Comparison of ENCODE assay signal across 16 cellular contexts in the genomic region with DNA sequence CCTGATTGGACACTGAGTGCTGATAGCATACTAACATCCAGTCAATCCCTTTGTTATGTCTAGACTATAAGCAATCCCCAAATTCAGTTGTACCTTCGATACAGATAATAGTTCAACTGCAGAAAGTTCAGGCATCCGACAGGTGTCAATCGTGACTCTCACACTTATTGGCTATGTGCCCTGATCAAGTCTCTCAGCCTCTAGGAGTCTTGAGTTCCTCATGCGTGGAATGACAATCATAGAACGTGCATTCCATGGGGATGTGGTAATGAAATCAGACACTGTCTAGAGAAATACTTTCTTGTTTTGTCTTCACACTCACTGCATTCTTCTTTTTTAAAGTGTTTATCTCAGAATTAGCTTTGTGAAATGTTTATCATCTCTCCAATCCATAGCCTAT. TPM values are rescaled to one million over a fixed set of nuclear protein-coding genes. Genes with fewer than 3 reads are reported as not detected.
"Had no signal": no experiment of that assay in that cellular context is flagged by ENCODE, and none has a peak within 500 bp of the region (broad histone marks: within the 10 kb centered on the region; RNA-seq: fewer than 3 reads in every experiment).

No MANE protein-coding gene starts in this region.

- FAIRE-seq: endometrium, kidney, small intestine had no signal

- H3K4me3 ChIP-seq: gastrocnemius medialis, lower lobe of right lung, stomach, thoracic aorta, uterus had no signal

- H3K27ac ChIP-seq: gastrocnemius medialis, lower lobe of right lung, parathyroid adenoma, stomach, thoracic aorta, uterus had no signal

- H3K9me3 ChIP-seq: gastrocnemius medialis, lower lobe of right lung, stomach, thoracic aorta, uterus had no signal

- H3K36me3 ChIP-seq: gastrocnemius medialis, lower lobe of right lung, stomach, thoracic aorta, uterus had no signal

- H3K4me1 ChIP-seq: parathyroid adenoma had no signal

- DNase-seq: activated CD4-positive, alpha-beta T cell treated with anti-CD3 and anti-CD28 coated beads, Interleukin-2, amount 50 U/mL, for 48 hours; activated CD8-positive, alpha-beta memory T cell treated with anti-CD3 and anti-CD28 coated beads, Interleukin-2, amount 10 ng/mL, durations not matched to agents 7 days and 5 days; activated effector memory CD4-positive, alpha-beta T cell treated with anti-CD3 and anti-CD28 coated beads, Interleukin-2, amount 50 U/mL, for 16 hours; activated T-cell treated with anti-CD3 and anti-CD28 coated beads, Interleukin-2, amount 50 U/mL, for 24 hours; amygdala; gastrocnemius medialis; kidney; lower lobe of right lung; midbrain; naive thymus-derived CD4-positive, alpha-beta T cell; small intestine; stomach; uterus had no signal

RNA-seq across cellular contexts. Expression of gene ANKRD34B, which starts 4.8 kb away (rescaled TPM):
- total RNA-seq: activated CD8-positive, alpha-beta memory T cell treated with anti-CD3 and anti-CD28 coated beads, Interleukin-2, amount 10 ng/mL, durations not matched to agents 7 days and 5 days; gastrocnemius medialis; stomach; thoracic aorta; uterus had no signal
- polyA plus RNA-seq: naive thymus-derived CD4-positive, alpha-beta T cell; small intestine; stomach had no signal
